8 cellular contexts compared by ENCODE assay signal in genomic region chr7:157276731-157277562, GRCh38. TPM values are rescaled to one million over a fixed set of nuclear protein-coding genes. Genes with fewer than 3 reads are reported as not detected.
DNase-seq lines count a peak whose midpoint lies in the region; ATAC-seq and TF ChIP-seq lines count a peak whose summit lies in the region.

No MANE protein-coding gene starts in this region.

- no peak overlapping the region for H2AK5ac ChIP-seq in mesendoderm (ENCODE audit: low read length)

- no peak overlapping the region for H2AFZ ChIP-seq in neural progenitor cell (replicated peaks)

- H3K9me3 ChIP-seq in KOPT-K1 (ENCODE audit: insufficient read depth, low read length, poor library complexity, severe bottlenecking), result no peaks in the 10 kb centered on the region
- no peaks in the 10 kb centered on the region for H3K9me3 ChIP-seq in neural progenitor cell (ENCODE audit: low read depth)
- H3K9me3 ChIP-seq in WERI-Rb-1 (ENCODE audit: severe bottlenecking), result no peaks in the 10 kb centered on the region

- H3K4me3 Mint-ChIP-seq in activated CD4-positive, alpha-beta memory T cell treated with anti-CD3 and anti-CD28 coated beads, Interleukin-2, amount 10 ng/mL, durations not matched to agents 7 days and 5 days, result no peak overlapping the region
- no peak overlapping the region for H3K4me3 Mint-ChIP-seq in neural progenitor cell

- peaks cover under 1% of the 10 kb centered on the region for H3K36me3 Mint-ChIP-seq in activated CD4-positive, alpha-beta memory T cell treated with anti-CD3 and anti-CD28 coated beads, Interleukin-2, amount 10 ng/mL, durations not matched to agents 7 days and 5 days (ENCODE audit: low read depth)
- peaks cover 1% of the 10 kb centered on the region for H3K36me3 Mint-ChIP-seq in neural progenitor cell

- no peaks in the 10 kb centered on the region for H3F3A ChIP-seq in neural progenitor cell (ENCODE audit: low read depth)

- H3K79me2 ChIP-seq in mesendoderm (ENCODE audit: control insufficient read depth, insufficient read depth, low read length), result no peaks in the 10 kb centered on the region
- no peaks in the 10 kb centered on the region for H3K79me2 ChIP-seq in neural progenitor cell (ENCODE audit: low read depth)

- H3K36me3 ChIP-seq in KOPT-K1 (ENCODE audit: insufficient read depth, low read length) (peaks cover 5% of the 10 kb centered on the region; the same call in 1 of the 2 replicates), mesendoderm (ENCODE audit: control insufficient read depth, insufficient read depth, low read length) (no peaks in the 10 kb centered on the region), neural progenitor cell (no peaks in the 10 kb centered on the region), WERI-Rb-1 (no peaks in the 10 kb centered on the region)

- peaks cover 10% of the 10 kb centered on the region for H3K27me3 Mint-ChIP-seq in activated CD4-positive, alpha-beta memory T cell treated with anti-CD3 and anti-CD28 coated beads, Interleukin-2, amount 10 ng/mL, durations not matched to agents 7 days and 5 days
- H3K27me3 Mint-ChIP-seq in neural progenitor cell (ENCODE audit: insufficient read depth, low read depth), result peaks cover 5% of the 10 kb centered on the region

- H3K4me3 ChIP-seq in mesendoderm (ENCODE audit: low read length) (no peak overlapping the region), neural progenitor cell (no peak overlapping the region), WERI-Rb-1 (ENCODE audit: low read depth, low read length) (no peak overlapping the region)

- no peak overlapping the region for H3K23ac ChIP-seq in mesendoderm (ENCODE audit: low read length)

- H3K27me3 ChIP-seq in mesendoderm (ENCODE audit: insufficient read depth, low read length, poor library complexity), result no peaks in the 10 kb centered on the region
- no peaks in the 10 kb centered on the region for H3K27me3 ChIP-seq in neural progenitor cell
- no peaks in the 10 kb centered on the region for H3K27me3 ChIP-seq in WERI-Rb-1 (ENCODE audit: insufficient read depth, low read depth, severe bottlenecking)

- H4K8ac ChIP-seq in mesendoderm (ENCODE audit: low read depth, low read length), result no peak overlapping the region

- H4K20me1 ChIP-seq in neural progenitor cell (ENCODE audit: low read depth), result no peaks in the 10 kb centered on the region

- H3K9ac ChIP-seq in mesendoderm (ENCODE audit: low read length) (no peak overlapping the region), neural progenitor cell (no peak overlapping the region)

- no peaks in the 10 kb centered on the region for H3K9me3 Mint-ChIP-seq in activated CD4-positive, alpha-beta memory T cell treated with anti-CD3 and anti-CD28 coated beads, Interleukin-2, amount 10 ng/mL, durations not matched to agents 7 days and 5 days
- no peaks in the 10 kb centered on the region for H3K9me3 Mint-ChIP-seq in neural progenitor cell

- no peak overlapping the region for H3K4ac ChIP-seq in mesendoderm (ENCODE audit: low read depth, low read length)

- no peak overlapping the region for H4K5ac ChIP-seq in mesendoderm (ENCODE audit: low read length)

- no peak overlapping the region for H3K56ac ChIP-seq in mesendoderm (ENCODE audit: low read length)

- H3K27ac ChIP-seq in KOPT-K1 (ENCODE audit: low read depth, low read length, poor library complexity, severe bottlenecking), result peak overlapping the region; percentile 26
- no peak overlapping the region for H3K27ac ChIP-seq in mesendoderm (ENCODE audit: low read depth, low read length)
- no peak overlapping the region for H3K27ac ChIP-seq in neural progenitor cell
- no peak overlapping the region for H3K27ac ChIP-seq in WERI-Rb-1

- H3K4me2 ChIP-seq in mesendoderm (ENCODE audit: low read length) (no peak overlapping the region), neural progenitor cell (no peak overlapping the region)

- H2BK120ac ChIP-seq in mesendoderm (ENCODE audit: low read depth, low read length), result no peak overlapping the region

- H3K4me1 Mint-ChIP-seq in activated CD4-positive, alpha-beta memory T cell treated with anti-CD3 and anti-CD28 coated beads, Interleukin-2, amount 10 ng/mL, durations not matched to agents 7 days and 5 days, result peaks cover 24% of the 10 kb centered on the region
- H3K4me1 Mint-ChIP-seq in neural progenitor cell, result peaks cover 6% of the 10 kb centered on the region

- peak; percentile 96 for DNase-seq in DMS 273 (lab: John Stamatoyannopoulos, UW; ENCODE audit: unreplicated experiment)
- peak; percentile 26 for DNase-seq in activated CD4-positive, alpha-beta memory T cell treated with anti-CD3 and anti-CD28 coated beads, Interleukin-2, amount 10 ng/mL, durations not matched to agents 7 days and 5 days
- peak; percentile 66 for DNase-seq in mesendoderm
- no peak for DNase-seq in neural progenitor cell (ENCODE audit: low spot score)
- DNase-seq in WERI-Rb-1, result no peak
- no peak for DNase-seq in ecto neural progenitor cell (ENCODE audit: low spot score)

- WGBS in mesendoderm (ENCODE audit: extremely low coverage, insufficient coverage, low lambda C conversion rate), result no CpG with 5 or more reads among the region's 21 CpGs

- POLR2A ChIA-PET in activated CD4-positive, alpha-beta memory T cell treated with anti-CD3 and anti-CD28 coated beads, Interleukin-2, amount 10 ng/mL, durations not matched to agents 7 days and 5 days (lab: Charles Lee), result no interaction called here

- H2BK15ac ChIP-seq in mesendoderm (replicated peaks; ENCODE audit: low read depth), result no peak overlapping the region

- CTCF ChIA-PET in activated CD4-positive, alpha-beta memory T cell treated with anti-CD3 and anti-CD28 coated beads, Interleukin-2, amount 10 ng/mL, durations not matched to agents 7 days and 5 days (lab: Charles Lee), result no interaction called here

- no peaks in the 10 kb centered on the region for H3K79me1 ChIP-seq in mesendoderm (ENCODE audit: low read length)

- ATAC-seq in HG02852 (IDR thresholded peaks at IDR 0.05; ENCODE audit: unreplicated experiment), result no peak

- peak overlapping the region; percentile 66 for H3K27ac Mint-ChIP-seq in activated CD4-positive, alpha-beta memory T cell treated with anti-CD3 and anti-CD28 coated beads, Interleukin-2, amount 10 ng/mL, durations not matched to agents 7 days and 5 days
- H3K27ac Mint-ChIP-seq in neural progenitor cell, result no peak overlapping the region

- no peak overlapping the region for H2BK5ac ChIP-seq in mesendoderm (ENCODE audit: low read length)

- H3K4me1 ChIP-seq in mesendoderm (ENCODE audit: control insufficient read depth, low read depth, low read length), result no peaks in the 10 kb centered on the region
- no peaks in the 10 kb centered on the region for H3K4me1 ChIP-seq in neural progenitor cell

- no peak overlapping the region for H3K18ac ChIP-seq in mesendoderm (ENCODE audit: low read length)

- no peak for TF ChIP-seq CTCF in neural progenitor cell (IDR thresholded peaks at IDR 0.05)
- no peak for TF ChIP-seq CTCF in WERI-Rb-1 (IDR thresholded peaks at IDR 0.05; ENCODE audit: low read depth, low read length)

RNA-seq across cellular contexts. Expression of gene DNAJB6, which starts 59.9 kb away (rescaled TPM):
- 10 to 100 TPM; 85.9 to 97.1 TPM for total RNA-seq in activated CD4-positive, alpha-beta memory T cell treated with anti-CD3 and anti-CD28 coated beads, Interleukin-2, amount 10 ng/mL, durations not matched to agents 7 days and 5 days
- polyA plus RNA-seq in mesendoderm (2013, experiment 1 of 2), result 222 TPM
- polyA plus RNA-seq in mesendoderm (2013, experiment 2 of 2), result 221 TPM
- 131 and 172 TPM in 2 replicates for total RNA-seq in neural progenitor cell (ENCODE audit: low replicate concordance)

Comparison
In these comparisons a context has a peak if more than half of its experiments do, and no peak if none do; other contexts are left out.
1. DNase-seq: peak in DMS 273 (single experiment), activated CD4-positive, alpha-beta memory T cell treated with anti-CD3 and anti-CD28 coated beads, Interleukin-2, amount 10 ng/mL, durations not matched to agents 7 days and 5 days (single experiment) and mesendoderm (single experiment); none in neural progenitor cell (single experiment), WERI-Rb-1 (single experiment) and ecto neural progenitor cell (single experiment).